Comparison of ENCODE assay signal across 8 cellular contexts in genomic region chr6:31272856-31273626, GRCh38. TPM values are rescaled to one million over a fixed set of nuclear protein-coding genes. Genes with fewer than 3 reads are reported as not detected.
DNase-seq lines count a peak whose midpoint lies in the region; ATAC-seq and TF ChIP-seq lines count a peak whose summit lies in the region.

No MANE protein-coding gene starts in this region.

- no peak for ATAC-seq in central memory CD8-positive, alpha-beta T cell (replicated peaks; ENCODE audit: extremely low read depth, poor library complexity, severe bottlenecking)
- ATAC-seq in GM21528 (IDR thresholded peaks at IDR 0.05; ENCODE audit: low FRiP score, unreplicated experiment) (no peak), GM19397 (IDR thresholded peaks at IDR 0.05; ENCODE audit: unreplicated experiment) (no peak)

- intact Hi-C loops in CD14-positive monocyte (cut with micrococcal nuclease), result loop anchor here in 1 of 2 donors (1.0 to 2.0 kb wide), 3 partner anchors 70 to 129 kb away; no protein-coding TSS in a partner anchor

- no peak for TF ChIP-seq POLR2A in NB4 (IDR thresholded peaks at IDR 0.05; ENCODE audit: extremely low read depth, insufficient read length)

- H3K4me3 Mint-ChIP-seq in CD14-positive monocyte, result peak overlapping the region; percentile 93 to 94
- peak overlapping the region; percentile 97 for H3K4me3 Mint-ChIP-seq in central memory CD8-positive, alpha-beta T cell
- peak overlapping the region; percentile 81 for H3K4me3 Mint-ChIP-seq in nephron progenitor cell

- H3K27me3 Mint-ChIP-seq in CD14-positive monocyte (ENCODE audit: low read depth in 3 of 3), result peaks cover 3 to 25% (median 9%) of the 10 kb centered on the region in 3 donors
- no peaks in the 10 kb centered on the region for H3K27me3 Mint-ChIP-seq in central memory CD8-positive, alpha-beta T cell
- peaks cover 88% of the 10 kb centered on the region for H3K27me3 Mint-ChIP-seq in nephron progenitor cell (ENCODE audit: low read depth, poor library complexity)

- H3K27ac Mint-ChIP-seq in CD14-positive monocyte, result peak overlapping the region; percentile 99 to 100 (median 100)
- H3K27ac Mint-ChIP-seq in central memory CD8-positive, alpha-beta T cell (ENCODE audit: low read depth), result peak overlapping the region; percentile 100
- H3K27ac Mint-ChIP-seq in nephron progenitor cell, result no peak overlapping the region

- peaks cover 21% of the 10 kb centered on the region for H3K36me3 ChIP-seq in WERI-Rb-1
- peaks cover 14% of the 10 kb centered on the region for H3K36me3 ChIP-seq in MG63

- TF ChIP-seq CTCF in CD14-positive monocyte (IDR thresholded peaks at IDR 0.05) (no peak), NB4 (IDR thresholded peaks at IDR 0.05; ENCODE audit: low read depth, low read length) (no peak), nephron progenitor cell (IDR thresholded peaks at IDR 0.05) (no peak), WERI-Rb-1 (IDR thresholded peaks at IDR 0.05; ENCODE audit: low read depth, low read length) (no peak)

- no peak overlapping the region for H3K27ac ChIP-seq in WERI-Rb-1

- H3K9me3 ChIP-seq in WERI-Rb-1 (ENCODE audit: severe bottlenecking), result no peaks in the 10 kb centered on the region
- no peaks in the 10 kb centered on the region for H3K9me3 ChIP-seq in MG63

- H3K9me3 Mint-ChIP-seq in CD14-positive monocyte, result peaks cover 0 to 5% (median 0%) of the 10 kb centered on the region in 7 donors
- no peaks in the 10 kb centered on the region for H3K9me3 Mint-ChIP-seq in central memory CD8-positive, alpha-beta T cell
- H3K9me3 Mint-ChIP-seq in nephron progenitor cell, result no peaks in the 10 kb centered on the region

- peaks cover 26 to 37% of the 10 kb centered on the region in 2 donors for H3K36me3 Mint-ChIP-seq in CD14-positive monocyte
- H3K36me3 Mint-ChIP-seq in central memory CD8-positive, alpha-beta T cell (ENCODE audit: insufficient read depth), result peaks cover 51% of the 10 kb centered on the region
- H3K36me3 Mint-ChIP-seq in nephron progenitor cell (ENCODE audit: low read depth), result peaks cover 15% of the 10 kb centered on the region

- H3K4me1 Mint-ChIP-seq in CD14-positive monocyte, result peaks cover 50% of the 10 kb centered on the region
- H3K4me1 Mint-ChIP-seq in central memory CD8-positive, alpha-beta T cell, result peaks cover 64% of the 10 kb centered on the region
- peaks cover 31% of the 10 kb centered on the region for H3K4me1 Mint-ChIP-seq in nephron progenitor cell

- no peak for DNase-seq in CD14-positive monocyte (ENCODE audit: low spot score)
- DNase-seq in NB4 (ENCODE audit: low read depth), result no peak
- no peak for DNase-seq in central memory CD8-positive, alpha-beta T cell (ENCODE audit: low spot score in 2 of 2)
- DNase-seq in nephron progenitor cell, result no peak
- no peak for DNase-seq in WERI-Rb-1
- no peak for DNase-seq in MG63

- H3K4me3 ChIP-seq in NB4 (ENCODE audit: low read depth, low read length) (peak overlapping the region; percentile 58), WERI-Rb-1 (ENCODE audit: low read depth, low read length) (no peak overlapping the region), MG63 (no peak overlapping the region; the same call in 1 of the 2 replicates)

- H3K27me3 ChIP-seq in WERI-Rb-1 (ENCODE audit: insufficient read depth, low read depth, severe bottlenecking), result no peaks in the 10 kb centered on the region
- no peaks in the 10 kb centered on the region for H3K27me3 ChIP-seq in MG63

RNA-seq across cellular contexts. Expression of gene HLA-C, which starts 1.1 kb away (rescaled TPM):
- 1,000 to 10,000 TPM; 1,829 to 2,224 TPM for polyA plus RNA-seq in CD14-positive monocyte
- 252 and 364 TPM in 2 replicates for total RNA-seq in MG63 (2014; rRNA removed; shearing (Covaris generic); ENCODE audit: low replicate concordance)
